8 cellular contexts compared by ENCODE assay signal in genomic region chr16:66894948-66895696, GRCh38. TPM values are rescaled to one million over a fixed set of nuclear protein-coding genes. Genes with fewer than 3 reads are reported as not detected.
DNase-seq lines count a peak whose midpoint lies in the region; ATAC-seq lines count a peak whose summit lies in the region.

No MANE protein-coding gene starts in this region.

- peak; percentile 77 for ATAC-seq in Right ventricle myocardium inferior
- ATAC-seq in activated naive CD4-positive, alpha-beta T cell treated with anti-CD3 and anti-CD28 coated beads, Interleukin-2, amount 50 U/mL, for 72 hours, result peak; percentile 88
- ATAC-seq in HG03039 (IDR thresholded peaks at IDR 0.05; ENCODE audit: unreplicated experiment), result no peak

- DNase-seq in Right ventricle myocardium inferior (ENCODE audit: missing footprints), result no peak
- DNase-seq in cardiac septum (ENCODE audit: low spot score), result no peak
- DNase-seq in KG1 (lab: John Stamatoyannopoulos, UW), result peak; percentile 32
- DNase-seq in SHP77 treated with DMSO at 0.1 percent for 48 hours (lab: John Stamatoyannopoulos, UW), result peak; percentile 14
- peak in 1 of 2 donors; percentile 61 for DNase-seq in activated naive CD4-positive, alpha-beta T cell treated with anti-CD3 and anti-CD28 coated beads, Interleukin-2, amount 50 U/mL, for 72 hours (ENCODE audit: low spot score in 2 of 2)
- peak; percentile 74 for DNase-seq in globus pallidus (ENCODE audit: low spot score)
- DNase-seq in posterior cingulate gyrus, result peak; percentile 51 to 95 (median 76)

- H3K36me3 Mint-ChIP-seq in activated naive CD4-positive, alpha-beta T cell treated with anti-CD3 and anti-CD28 coated beads, Interleukin-2, amount 50 U/mL, for 72 hours, result no peaks in the 10 kb centered on the region

- no peaks in the 10 kb centered on the region for H3K9me3 Mint-ChIP-seq in activated naive CD4-positive, alpha-beta T cell treated with anti-CD3 and anti-CD28 coated beads, Interleukin-2, amount 50 U/mL, for 72 hours

- intact Hi-C loops in Right ventricle myocardium inferior (cut with DNase I), result no loop called here
- intact Hi-C loops in cardiac septum (cut with DNase I), result loop anchor here (1.0 to 5.0 kb wide), 2 partner anchors 52 to 262 kb away; partner anchors contain the start of genes FBXL8 and TRADD
- intact Hi-C loops in posterior cingulate gyrus (cut with DNase I), result loop anchor here (5.0 kb wide), 1 partner anchor 37 kb away; the partner anchor contains the start of gene CIAO2B

- H3K27ac Mint-ChIP-seq in activated naive CD4-positive, alpha-beta T cell treated with anti-CD3 and anti-CD28 coated beads, Interleukin-2, amount 50 U/mL, for 72 hours, result no peak overlapping the region

RNA-seq across cellular contexts. Expression of gene PDP2, which starts 14.8 kb away (rescaled TPM):
- total RNA-seq in Right ventricle myocardium inferior (3.1 TPM), cardiac septum (2.7 TPM)
- 10 to 100 TPM; 28.7 to 65.1 TPM for total RNA-seq in activated naive CD4-positive, alpha-beta T cell treated with anti-CD3 and anti-CD28 coated beads, Interleukin-2, amount 50 U/mL, for 72 hours

RNA-seq across cellular contexts. Expression of gene CDH16, which starts 23.6 kb away (rescaled TPM):
- total RNA-seq in Right ventricle myocardium inferior (0.16 TPM), cardiac septum (0.35 TPM)
- not detected for total RNA-seq in activated naive CD4-positive, alpha-beta T cell treated with anti-CD3 and anti-CD28 coated beads, Interleukin-2, amount 50 U/mL, for 72 hours

RNA-seq across cellular contexts. Expression of gene RRAD, which starts 30.2 kb away (rescaled TPM):
- total RNA-seq in Right ventricle myocardium inferior, result 84.3 TPM
- total RNA-seq in cardiac septum, result 245 TPM
- 1 to 10 TPM in 1 of 2 donors, under 1 TPM in 1; 0.99 to 3.8 TPM for total RNA-seq in activated naive CD4-positive, alpha-beta T cell treated with anti-CD3 and anti-CD28 coated beads, Interleukin-2, amount 50 U/mL, for 72 hours

RNA-seq across cellular contexts. Expression of gene CIAO2B, which starts 39.1 kb away (rescaled TPM):
- total RNA-seq in Right ventricle myocardium inferior (127 TPM), cardiac septum (118 TPM)
- 100 to 1,000 TPM; 169 to 196 TPM for total RNA-seq in activated naive CD4-positive, alpha-beta T cell treated with anti-CD3 and anti-CD28 coated beads, Interleukin-2, amount 50 U/mL, for 72 hours

RNA-seq across cellular contexts. Expression of gene CES2, which starts 40.2 kb away (rescaled TPM):
- total RNA-seq in Right ventricle myocardium inferior, result 126 TPM
- 64.0 TPM for total RNA-seq in cardiac septum
- total RNA-seq in activated naive CD4-positive, alpha-beta T cell treated with anti-CD3 and anti-CD28 coated beads, Interleukin-2, amount 50 U/mL, for 72 hours, result 10 to 100 TPM; 26.2 to 29.8 TPM

Comparison
In these comparisons a context has a peak if more than half of its experiments do, and no peak if none do; other contexts are left out.
1. DNase-seq: peak in KG1 (single experiment), SHP77 treated with DMSO at 0.1 percent for 48 hours (single experiment), globus pallidus (single experiment) and posterior cingulate gyrus (10 of 10); none in Right ventricle myocardium inferior (single experiment) and cardiac septum (single experiment).
2. RNA of gene RRAD, which starts 30.2 kb away (total RNA-seq): 245 TPM in cardiac septum (single experiment) and 84.3 TPM in Right ventricle myocardium inferior (single experiment); 0.99 to 3.8 TPM in activated naive CD4-positive, alpha-beta T cell treated with anti-CD3 and anti-CD28 coated beads, Interleukin-2, amount 50 U/mL, for 72 hours; every median in the first group is over 10 times any median in the second.